ENCODE assay signal across 1 cellular context in the genomic region with DNA sequence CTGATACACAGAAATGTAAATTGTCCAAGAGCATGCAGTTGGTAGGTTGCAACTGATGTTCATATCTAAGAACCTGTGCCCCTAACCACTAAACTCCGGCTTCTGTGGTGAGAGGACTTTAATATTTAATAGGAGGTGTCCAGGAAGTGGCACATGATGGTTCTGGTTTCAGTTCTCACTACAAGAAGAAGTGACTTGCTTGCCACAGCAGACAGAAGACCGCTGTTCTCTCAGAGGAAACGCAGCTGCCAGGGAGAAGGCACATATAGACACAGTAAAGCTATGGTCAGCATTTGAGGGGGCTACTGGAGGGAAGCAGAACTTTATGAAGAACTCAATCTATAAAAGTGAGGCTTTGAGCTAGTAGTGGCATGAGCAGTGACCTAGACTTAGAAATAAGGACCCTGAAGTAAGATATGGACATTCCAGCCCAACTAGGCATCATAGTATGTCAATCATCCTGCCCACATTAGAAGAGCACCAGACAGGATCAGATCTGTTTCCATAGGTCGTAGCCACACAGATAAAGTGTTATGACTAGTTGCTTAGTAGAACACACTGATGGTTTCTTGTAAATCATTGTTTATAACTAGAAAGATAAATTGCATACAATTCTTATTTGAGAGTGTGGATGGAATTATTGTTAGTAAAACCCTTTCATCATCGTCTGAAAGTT.
TF ChIP-seq lines count a peak whose summit lies in the region.

No MANE protein-coding gene starts in this region.

TF ChIP-seq in GM12878, 131 proteins besides CTCF, POLR2A, EP300 and RAD21:
- no peak for TF ChIP-seq IRF4 (IDR thresholded peaks at IDR 0.05; ENCODE audit: low read depth, low read length)
- TF ChIP-seq BHLHE40 (IDR thresholded peaks at IDR 0.05; ENCODE audit: borderline replicate concordance in 1 of 2, low read depth in 2 of 2, low read length in 1 of 2): peak in 1 of 2 experiments; percentile 27; a peak in 1 of 4 replicates
TF ChIP-seq in GM12878: peak in this region for 1.
